1 cellular context compared by ENCODE assay signal in the genomic region with DNA sequence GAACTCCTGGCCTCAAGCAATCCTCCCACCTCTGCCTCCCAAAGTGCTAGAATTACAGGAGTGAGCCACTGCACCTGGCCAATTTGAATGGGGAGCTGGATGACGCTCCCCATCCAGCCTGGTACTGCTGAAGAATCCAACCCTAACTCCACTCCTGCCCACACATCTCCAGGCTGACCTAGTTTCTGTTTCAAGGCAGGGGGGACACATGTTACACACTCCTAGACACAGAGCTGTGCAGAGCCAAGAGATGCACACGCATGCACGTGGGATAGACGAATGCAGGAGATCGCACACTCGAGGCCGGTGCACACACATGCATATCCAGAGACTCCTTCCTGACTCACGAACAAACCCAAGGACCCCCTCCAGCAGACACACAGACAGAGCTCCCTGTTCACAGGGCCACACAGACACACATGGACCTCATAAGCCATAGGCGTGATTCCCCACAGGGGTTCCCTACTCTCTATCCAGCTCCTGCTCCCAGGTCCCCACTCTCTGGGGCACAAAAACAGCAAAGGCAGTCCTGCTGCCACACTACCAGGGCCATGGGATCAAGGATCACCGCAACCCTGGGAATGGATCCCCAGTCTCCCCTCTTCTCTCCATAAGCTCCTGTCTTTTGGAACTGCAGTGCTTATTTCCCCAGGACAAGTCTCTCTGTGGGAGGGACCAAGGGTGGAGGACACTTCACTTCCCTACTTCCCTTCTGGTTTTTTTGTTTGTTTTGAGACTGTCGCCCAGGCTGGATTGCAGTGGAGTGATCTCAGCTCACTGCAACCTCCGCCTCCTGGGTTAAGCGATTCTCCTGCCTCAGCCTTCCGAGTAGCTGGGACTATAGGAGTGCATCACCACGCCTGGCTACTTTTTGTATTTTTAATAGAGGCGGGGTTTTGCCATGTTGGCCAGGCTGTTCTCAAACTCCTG.
TF ChIP-seq lines count a peak whose summit lies in the region.

No MANE protein-coding gene starts in this region.

TF ChIP-seq in SK-N-SH treated with all-trans-retinoic acid at 6 μM for 48 hours, 23 proteins besides CTCF, POLR2A, EP300 and RAD21 (continued from another document):
- TF ChIP-seq, protein P1, sequence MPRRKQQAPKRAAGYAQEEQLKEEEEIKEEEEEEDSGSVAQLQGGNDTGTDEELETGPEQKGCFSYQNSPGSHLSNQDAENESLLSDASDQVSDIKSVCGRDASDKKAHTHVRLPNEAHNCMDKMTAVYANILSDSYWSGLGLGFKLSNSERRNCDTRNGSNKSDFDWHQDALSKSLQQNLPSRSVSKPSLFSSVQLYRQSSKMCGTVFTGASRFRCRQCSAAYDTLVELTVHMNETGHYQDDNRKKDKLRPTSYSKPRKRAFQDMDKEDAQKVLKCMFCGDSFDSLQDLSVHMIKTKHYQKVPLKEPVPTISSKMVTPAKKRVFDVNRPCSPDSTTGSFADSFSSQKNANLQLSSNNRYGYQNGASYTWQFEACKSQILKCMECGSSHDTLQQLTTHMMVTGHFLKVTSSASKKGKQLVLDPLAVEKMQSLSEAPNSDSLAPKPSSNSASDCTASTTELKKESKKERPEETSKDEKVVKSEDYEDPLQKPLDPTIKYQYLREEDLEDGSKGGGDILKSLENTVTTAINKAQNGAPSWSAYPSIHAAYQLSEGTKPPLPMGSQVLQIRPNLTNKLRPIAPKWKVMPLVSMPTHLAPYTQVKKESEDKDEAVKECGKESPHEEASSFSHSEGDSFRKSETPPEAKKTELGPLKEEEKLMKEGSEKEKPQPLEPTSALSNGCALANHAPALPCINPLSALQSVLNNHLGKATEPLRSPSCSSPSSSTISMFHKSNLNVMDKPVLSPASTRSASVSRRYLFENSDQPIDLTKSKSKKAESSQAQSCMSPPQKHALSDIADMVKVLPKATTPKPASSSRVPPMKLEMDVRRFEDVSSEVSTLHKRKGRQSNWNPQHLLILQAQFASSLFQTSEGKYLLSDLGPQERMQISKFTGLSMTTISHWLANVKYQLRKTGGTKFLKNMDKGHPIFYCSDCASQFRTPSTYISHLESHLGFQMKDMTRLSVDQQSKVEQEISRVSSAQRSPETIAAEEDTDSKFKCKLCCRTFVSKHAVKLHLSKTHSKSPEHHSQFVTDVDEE (CRISPR knock-in tag; IDR thresholded peaks at IDR 0.05): no peak
- TF ChIP-seq, protein P2, sequence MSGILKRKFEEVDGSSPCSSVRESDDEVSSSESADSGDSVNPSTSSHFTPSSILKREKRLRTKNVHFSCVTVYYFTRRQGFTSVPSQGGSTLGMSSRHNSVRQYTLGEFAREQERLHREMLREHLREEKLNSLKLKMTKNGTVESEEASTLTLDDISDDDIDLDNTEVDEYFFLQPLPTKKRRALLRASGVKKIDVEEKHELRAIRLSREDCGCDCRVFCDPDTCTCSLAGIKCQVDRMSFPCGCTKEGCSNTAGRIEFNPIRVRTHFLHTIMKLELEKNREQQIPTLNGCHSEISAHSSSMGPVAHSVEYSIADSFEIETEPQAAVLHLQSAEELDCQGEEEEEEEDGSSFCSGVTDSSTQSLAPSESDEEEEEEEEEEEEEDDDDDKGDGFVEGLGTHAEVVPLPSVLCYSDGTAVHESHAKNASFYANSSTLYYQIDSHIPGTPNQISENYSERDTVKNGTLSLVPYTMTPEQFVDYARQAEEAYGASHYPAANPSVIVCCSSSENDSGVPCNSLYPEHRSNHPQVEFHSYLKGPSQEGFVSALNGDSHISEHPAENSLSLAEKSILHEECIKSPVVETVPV (CRISPR knock-in tag; IDR thresholded peaks at IDR 0.05): no peak
- TF ChIP-seq ZFP30 (CRISPR knock-in tag; IDR thresholded peaks at IDR 0.05) (no peak), ZC3H10 (CRISPR knock-in tag; IDR thresholded peaks at IDR 0.05) (no peak), RARB (CRISPR knock-in tag; IDR thresholded peaks at IDR 0.05) (no peak)
